12 cellular contexts compared by ENCODE assay signal in the genomic region with DNA sequence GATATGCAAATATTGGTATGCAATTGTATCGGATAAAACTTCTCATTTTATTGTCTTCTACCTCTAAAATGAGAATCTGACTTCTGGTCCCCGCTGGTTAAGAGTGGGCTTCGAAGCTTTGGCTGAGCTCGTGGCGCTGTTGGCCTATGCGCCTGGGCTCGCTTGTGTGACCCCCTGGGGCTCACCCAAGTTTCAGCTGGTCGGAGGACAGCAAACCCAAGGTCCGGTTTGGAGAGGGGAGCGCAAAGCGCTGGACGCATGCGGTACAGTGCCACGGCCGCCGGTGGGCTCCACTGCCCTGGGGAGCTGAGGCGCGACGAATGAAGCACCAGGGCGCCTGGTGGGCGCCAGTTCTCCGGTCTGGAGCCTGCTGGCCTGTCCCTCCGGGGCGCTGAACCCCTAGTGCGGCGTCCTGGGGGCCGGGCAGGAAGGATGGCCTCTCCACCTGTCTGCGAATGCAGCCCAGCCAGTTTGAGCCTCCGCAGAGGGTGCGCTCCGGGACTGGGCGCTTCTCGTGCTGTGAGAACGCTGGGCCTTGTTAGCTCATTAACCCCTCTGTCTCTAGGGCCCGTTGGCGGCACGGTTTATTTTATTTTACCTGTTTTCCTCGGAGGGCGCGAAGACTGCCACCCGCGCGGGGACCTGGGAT. TPM values are rescaled to one million over a fixed set of nuclear protein-coding genes. Genes with fewer than 3 reads are reported as not detected.
DNase-seq lines count a peak whose midpoint lies in the region; ATAC-seq and TF ChIP-seq lines count a peak whose summit lies in the region.
"Had no signal": no experiment of that assay in that cellular context is flagged by ENCODE, and none has a peak within 500 bp of the region (broad histone marks: within the 10 kb centered on the region; RNA-seq: fewer than 3 reads in every experiment).

No MANE protein-coding gene starts in this region.

- DNase-seq in medulla oblongata (ENCODE audit: extremely low spot score), result peak; percentile 33
- no peak for DNase-seq in thoracic aorta (ENCODE audit: low spot score)
- DNase-seq in effector CD8-positive, alpha-beta T cell (lab: John Stamatoyannopoulos, UW), result no peak
- no peak for DNase-seq in activated CD4-positive, alpha-beta T cell treated with anti-CD3 and anti-CD28 coated beads, Interleukin-2, amount 10 ng/mL, durations not matched to agents 24 days and 14 days
- DNase-seq in foreskin melanocyte, result no peak
- DNase-seq: activated T-cell treated with anti-CD3 and anti-CD28 coated beads, Interleukin-2, amount 50 U/mL, for 72 hours; GF-D8; NCI-H2171 had no signal

- no peak for ATAC-seq in thoracic aorta (ENCODE audit: insufficient number of reproducible peaks, low FRiP score, low read depth)
- ATAC-seq in GM18520 (IDR thresholded peaks at IDR 0.05; ENCODE audit: unreplicated experiment), result no peak
- ATAC-seq: activated T-cell treated with anti-CD3 and anti-CD28 coated beads, Interleukin-2, amount 50 U/mL, for 72 hours had no signal

- no peak overlapping the region for H3K27ac Mint-ChIP-seq in activated CD4-positive, alpha-beta T cell treated with anti-CD3 and anti-CD28 coated beads, Interleukin-2, amount 10 ng/mL, durations not matched to agents 24 days and 14 days
- H3K27ac Mint-ChIP-seq: activated T-cell treated with anti-CD3 and anti-CD28 coated beads, Interleukin-2, amount 50 U/mL, for 72 hours; T-helper 1 cell treated with Interleukin-12 subunit alpha and Interleukin-12 subunit beta and Interleukin-4 antibody, amounts not matched to agents 30 μg/mL and 1 μg/mL, for 36 hours had no signal

- H3K27me3 Mint-ChIP-seq in activated CD4-positive, alpha-beta T cell treated with anti-CD3 and anti-CD28 coated beads, Interleukin-2, amount 10 ng/mL, durations not matched to agents 24 days and 14 days, result peaks cover 43% of the 10 kb centered on the region

- H3K36me3 Mint-ChIP-seq in activated CD4-positive, alpha-beta T cell treated with anti-CD3 and anti-CD28 coated beads, Interleukin-2, amount 10 ng/mL, durations not matched to agents 24 days and 14 days (ENCODE audit: low read depth), result no peaks in the 10 kb centered on the region

- WGBS in esophagus, 2 donors, result 18 to 20% methylated on average over 39 to 43 of the region's 43 CpGs

- no peak overlapping the region for H3K4me3 Mint-ChIP-seq in activated CD4-positive, alpha-beta T cell treated with anti-CD3 and anti-CD28 coated beads, Interleukin-2, amount 10 ng/mL, durations not matched to agents 24 days and 14 days
- H3K4me3 Mint-ChIP-seq: activated T-cell treated with anti-CD3 and anti-CD28 coated beads, Interleukin-2, amount 50 U/mL, for 72 hours; T-helper 1 cell treated with Interleukin-12 subunit alpha and Interleukin-12 subunit beta and Interleukin-4 antibody, amounts not matched to agents 30 μg/mL and 1 μg/mL, for 36 hours had no signal

- TF ChIP-seq CTCF in thoracic aorta (IDR thresholded peaks at IDR 0.05), result peak; percentile 34

- H3K4me1 Mint-ChIP-seq in activated CD4-positive, alpha-beta T cell treated with anti-CD3 and anti-CD28 coated beads, Interleukin-2, amount 10 ng/mL, durations not matched to agents 24 days and 14 days, result peaks cover 2% of the 10 kb centered on the region

- intact Hi-C loops in activated CD4-positive, alpha-beta T cell treated with anti-CD3 and anti-CD28 coated beads, Interleukin-2, amount 10 ng/mL, durations not matched to agents 24 days and 14 days (cut with micrococcal nuclease), result no loop called here

- H3K9me3 Mint-ChIP-seq in activated CD4-positive, alpha-beta T cell treated with anti-CD3 and anti-CD28 coated beads, Interleukin-2, amount 10 ng/mL, durations not matched to agents 24 days and 14 days, result no peaks in the 10 kb centered on the region
- H3K9me3 Mint-ChIP-seq: activated T-cell treated with anti-CD3 and anti-CD28 coated beads, Interleukin-2, amount 50 U/mL, for 72 hours; T-helper 1 cell treated with Interleukin-12 subunit alpha and Interleukin-12 subunit beta and Interleukin-4 antibody, amounts not matched to agents 30 μg/mL and 1 μg/mL, for 36 hours had no signal

- H3K27me3 ChIP-seq in esophagus (ENCODE audit: control insufficient read depth in 1 of 2, insufficient read depth in 2 of 2, low read length in 2 of 2), result no peaks in the 10 kb centered on the region
- no peaks in the 10 kb centered on the region for H3K27me3 ChIP-seq in thoracic aorta (replicated peaks; ENCODE audit: insufficient read depth)

- H3K4me3 ChIP-seq in esophagus (ENCODE audit: low read depth in 1 of 2, low read length in 2 of 2) (peak overlapping the region; percentile 55 to 76), thoracic aorta (peak overlapping the region; percentile 75)

- peaks cover 0 to 10% of the 10 kb centered on the region in 2 donors for H3K36me3 ChIP-seq in esophagus (ENCODE audit: control insufficient read depth in 2 of 2, insufficient read depth in 2 of 2, low read length in 1 of 2)
- H3K36me3 ChIP-seq in thoracic aorta, result no peaks in the 10 kb centered on the region

- no peaks in the 10 kb centered on the region for H3K9me3 ChIP-seq in esophagus (ENCODE audit: control insufficient read depth in 2 of 2, insufficient read depth in 1 of 2, low read depth in 1 of 2, low read length in 1 of 2)
- H3K9me3 ChIP-seq in thoracic aorta, result no peaks in the 10 kb centered on the region

- H3K27ac ChIP-seq in esophagus (ENCODE audit: low read depth in 2 of 2, low read length in 1 of 2), result peak overlapping the region; percentile 88 to 92
- peak overlapping the region; percentile 99 to 100 for H3K27ac ChIP-seq in thoracic aorta

- peaks cover 0 to 2% of the 10 kb centered on the region in 2 donors for H3K4me1 ChIP-seq in esophagus (ENCODE audit: control insufficient read depth in 2 of 2, insufficient read depth in 2 of 2, low read length in 1 of 2)
- H3K4me1 ChIP-seq in thoracic aorta (ENCODE audit: control insufficient read depth in 1 of 2, low read depth in 2 of 2), result peaks cover 0 to 57% of the 10 kb centered on the region in 2 donors

- peak; percentile 55 for TF ChIP-seq EP300 in Ishikawa (IDR thresholded peaks at IDR 0.05; ENCODE audit: borderline replicate concordance)

- TF ChIP-seq RAD21 in Ishikawa (IDR thresholded peaks at IDR 0.05; ENCODE audit: low read depth), result peak; percentile 3; the same call in 1 of the 2 replicates

TF ChIP-seq in Ishikawa, 13 proteins besides CTCF, POLR2A, EP300 and RAD21:
- TF ChIP-seq, protein P1, sequence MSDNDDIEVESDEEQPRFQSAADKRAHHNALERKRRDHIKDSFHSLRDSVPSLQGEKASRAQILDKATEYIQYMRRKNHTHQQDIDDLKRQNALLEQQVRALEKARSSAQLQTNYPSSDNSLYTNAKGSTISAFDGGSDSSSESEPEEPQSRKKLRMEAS (IDR thresholded peaks at IDR 0.05), result peak; percentile 63
- TF ChIP-seq FOXM1 (IDR thresholded peaks at IDR 0.05; ENCODE audit: borderline replicate concordance, low read depth) (0 out of 2 replicates have a peak, but pooled peaks have one; percentile 32), TEAD4 (IDR thresholded peaks at IDR 0.05) (no peak), TCF12 (IDR thresholded peaks at IDR 0.05; ENCODE audit: low read depth) (0 out of 2 replicates have a peak, but pooled peaks have one; percentile 38)

RNA-seq across cellular contexts. Expression of a gene that starts 10.3 kb away (rescaled TPM):
- polyA plus RNA-seq in esophagus, result 10 to 100 TPM; 16.8 to 30.4 TPM
- 10 to 100 TPM; 29.4 to 58.4 TPM for total RNA-seq in thoracic aorta
- 0.31 TPM in 1 of 2 replicates, not detected in the other for total RNA-seq in activated CD4-positive, alpha-beta T cell treated with anti-CD3 and anti-CD28 coated beads, Interleukin-2, amount 10 ng/mL, durations not matched to agents 24 days and 14 days

Comparison
In these comparisons a context has a peak if more than half of its experiments do, and no peak if none do; other contexts are left out.
1. RNA of a gene that starts 10.3 kb away (total RNA-seq): 29.4 to 58.4 TPM in thoracic aorta; 0.31 TPM in activated CD4-positive, alpha-beta T cell treated with anti-CD3 and anti-CD28 coated beads, Interleukin-2, amount 10 ng/mL, durations not matched to agents 24 days and 14 days; every median in the first group is over 10 times any median in the second.